In the genomic region with DNA sequence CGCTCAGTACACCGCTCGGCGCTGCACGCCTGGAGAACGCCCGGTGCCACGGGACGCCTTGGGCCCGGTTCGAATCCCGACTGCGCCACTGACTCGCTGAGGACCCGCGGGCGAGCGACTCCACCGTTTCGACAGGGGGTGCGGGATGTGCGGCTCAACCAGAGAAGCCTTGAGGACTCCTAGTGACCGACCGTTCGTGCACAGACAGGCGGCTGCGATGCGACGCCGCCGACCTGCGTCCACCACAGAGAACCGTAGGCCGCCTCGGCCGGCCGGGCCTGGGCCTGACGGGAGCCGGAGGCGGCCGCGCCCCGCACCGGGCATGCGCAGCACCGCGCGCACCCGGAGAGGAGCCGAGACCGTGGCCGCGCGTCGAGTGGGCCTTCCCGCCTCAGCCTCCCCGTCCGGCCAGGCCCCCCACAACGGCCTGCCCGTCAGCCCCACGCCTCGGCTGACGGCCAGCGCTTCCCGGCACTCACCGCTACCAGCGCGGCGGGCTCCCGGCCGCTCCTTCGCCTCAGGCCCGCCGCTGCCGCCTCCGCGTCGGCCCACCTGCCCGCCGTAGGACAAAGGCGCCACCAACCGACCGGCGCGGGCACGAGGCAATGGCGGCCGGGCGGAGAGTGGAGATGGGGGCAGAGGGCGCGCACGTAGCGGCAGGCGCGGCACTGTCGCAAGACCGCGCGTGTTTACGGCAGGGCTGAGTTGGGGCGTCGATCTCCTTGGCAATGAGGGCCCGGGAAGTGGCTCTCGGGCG, we compare ENCODE assay signal across 1 cellular context.
TF ChIP-seq lines count a peak whose summit lies in the region.

A gene (minus strand): TSS at position 625 of the 757 bp plus-strand sequence. CDS start 10,538 bp downstream, outside the sequence.

TF ChIP-seq in K562, 482 proteins besides CTCF, POLR2A, EP300 and RAD21 (continued from another document and continues in another):
- TF ChIP-seq, protein P1, sequence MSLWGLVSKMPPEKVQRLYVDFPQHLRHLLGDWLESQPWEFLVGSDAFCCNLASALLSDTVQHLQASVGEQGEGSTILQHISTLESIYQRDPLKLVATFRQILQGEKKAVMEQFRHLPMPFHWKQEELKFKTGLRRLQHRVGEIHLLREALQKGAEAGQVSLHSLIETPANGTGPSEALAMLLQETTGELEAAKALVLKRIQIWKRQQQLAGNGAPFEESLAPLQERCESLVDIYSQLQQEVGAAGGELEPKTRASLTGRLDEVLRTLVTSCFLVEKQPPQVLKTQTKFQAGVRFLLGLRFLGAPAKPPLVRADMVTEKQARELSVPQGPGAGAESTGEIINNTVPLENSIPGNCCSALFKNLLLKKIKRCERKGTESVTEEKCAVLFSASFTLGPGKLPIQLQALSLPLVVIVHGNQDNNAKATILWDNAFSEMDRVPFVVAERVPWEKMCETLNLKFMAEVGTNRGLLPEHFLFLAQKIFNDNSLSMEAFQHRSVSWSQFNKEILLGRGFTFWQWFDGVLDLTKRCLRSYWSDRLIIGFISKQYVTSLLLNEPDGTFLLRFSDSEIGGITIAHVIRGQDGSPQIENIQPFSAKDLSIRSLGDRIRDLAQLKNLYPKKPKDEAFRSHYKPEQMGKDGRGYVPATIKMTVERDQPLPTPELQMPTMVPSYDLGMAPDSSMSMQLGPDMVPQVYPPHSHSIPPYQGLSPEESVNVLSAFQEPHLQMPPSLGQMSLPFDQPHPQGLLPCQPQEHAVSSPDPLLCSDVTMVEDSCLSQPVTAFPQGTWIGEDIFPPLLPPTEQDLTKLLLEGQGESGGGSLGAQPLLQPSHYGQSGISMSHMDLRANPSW (CRISPR knock-in tag; IDR thresholded peaks at IDR 0.05): peak; percentile 97; the same call in 1 of the 2 replicates
- TF ChIP-seq RB1 (IDR thresholded peaks at IDR 0.05; ENCODE audit: low read depth): peak; percentile 95
- no peak for TF ChIP-seq PTTG1 (tag; IDR thresholded peaks at IDR 0.05; ENCODE audit: low read depth)
- TF ChIP-seq MTF1 (CRISPR knock-in tag; IDR thresholded peaks at IDR 0.05; ENCODE audit: borderline replicate concordance): no peak
- peak; percentile 68 for TF ChIP-seq MEIS2 (IDR thresholded peaks at IDR 0.05; ENCODE audit: partially characterized antibody)
- 0 out of 2 replicates have a peak, but pooled peaks have one; percentile 54 for TF ChIP-seq MED1 (CRISPR knock-in tag; IDR thresholded peaks at IDR 0.05; ENCODE audit: borderline replicate concordance)
- no peak for TF ChIP-seq MTA1 (IDR thresholded peaks at IDR 0.05; ENCODE audit: borderline replicate concordance)
- TF ChIP-seq, protein P2, sequence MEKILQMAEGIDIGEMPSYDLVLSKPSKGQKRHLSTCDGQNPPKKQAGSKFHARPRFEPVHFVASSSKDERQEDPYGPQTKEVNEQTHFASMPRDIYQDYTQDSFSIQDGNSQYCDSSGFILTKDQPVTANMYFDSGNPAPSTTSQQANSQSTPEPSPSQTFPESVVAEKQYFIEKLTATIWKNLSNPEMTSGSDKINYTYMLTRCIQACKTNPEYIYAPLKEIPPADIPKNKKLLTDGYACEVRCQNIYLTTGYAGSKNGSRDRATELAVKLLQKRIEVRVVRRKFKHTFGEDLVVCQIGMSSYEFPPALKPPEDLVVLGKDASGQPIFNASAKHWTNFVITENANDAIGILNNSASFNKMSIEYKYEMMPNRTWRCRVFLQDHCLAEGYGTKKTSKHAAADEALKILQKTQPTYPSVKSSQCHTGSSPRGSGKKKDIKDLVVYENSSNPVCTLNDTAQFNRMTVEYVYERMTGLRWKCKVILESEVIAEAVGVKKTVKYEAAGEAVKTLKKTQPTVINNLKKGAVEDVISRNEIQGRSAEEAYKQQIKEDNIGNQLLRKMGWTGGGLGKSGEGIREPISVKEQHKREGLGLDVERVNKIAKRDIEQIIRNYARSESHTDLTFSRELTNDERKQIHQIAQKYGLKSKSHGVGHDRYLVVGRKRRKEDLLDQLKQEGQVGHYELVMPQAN (IDR thresholded peaks at IDR 0.05; ENCODE audit: borderline replicate concordance): peak; percentile 78; the same call in 1 of the 2 replicates
- no peak for TF ChIP-seq CHCHD3 (CRISPR knock-in tag; IDR thresholded peaks at IDR 0.05)
- TF ChIP-seq PHF8 (IDR thresholded peaks at IDR 0.05; ENCODE audit: borderline replicate concordance, low read length): peak; percentile 99; the same call in 1 of the 2 replicates
- TF ChIP-seq, protein P3, sequence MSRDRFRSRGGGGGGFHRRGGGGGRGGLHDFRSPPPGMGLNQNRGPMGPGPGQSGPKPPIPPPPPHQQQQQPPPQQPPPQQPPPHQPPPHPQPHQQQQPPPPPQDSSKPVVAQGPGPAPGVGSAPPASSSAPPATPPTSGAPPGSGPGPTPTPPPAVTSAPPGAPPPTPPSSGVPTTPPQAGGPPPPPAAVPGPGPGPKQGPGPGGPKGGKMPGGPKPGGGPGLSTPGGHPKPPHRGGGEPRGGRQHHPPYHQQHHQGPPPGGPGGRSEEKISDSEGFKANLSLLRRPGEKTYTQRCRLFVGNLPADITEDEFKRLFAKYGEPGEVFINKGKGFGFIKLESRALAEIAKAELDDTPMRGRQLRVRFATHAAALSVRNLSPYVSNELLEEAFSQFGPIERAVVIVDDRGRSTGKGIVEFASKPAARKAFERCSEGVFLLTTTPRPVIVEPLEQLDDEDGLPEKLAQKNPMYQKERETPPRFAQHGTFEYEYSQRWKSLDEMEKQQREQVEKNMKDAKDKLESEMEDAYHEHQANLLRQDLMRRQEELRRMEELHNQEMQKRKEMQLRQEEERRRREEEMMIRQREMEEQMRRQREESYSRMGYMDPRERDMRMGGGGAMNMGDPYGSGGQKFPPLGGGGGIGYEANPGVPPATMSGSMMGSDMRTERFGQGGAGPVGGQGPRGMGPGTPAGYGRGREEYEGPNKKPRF (IDR thresholded peaks at IDR 0.05; ENCODE audit: low read depth, low read length): no peak
- peak; percentile 95; the same call in 1 of the 2 replicates for TF ChIP-seq ILF3 (IDR thresholded peaks at IDR 0.05; ENCODE audit: borderline replicate concordance)
- TF ChIP-seq, protein P4, sequence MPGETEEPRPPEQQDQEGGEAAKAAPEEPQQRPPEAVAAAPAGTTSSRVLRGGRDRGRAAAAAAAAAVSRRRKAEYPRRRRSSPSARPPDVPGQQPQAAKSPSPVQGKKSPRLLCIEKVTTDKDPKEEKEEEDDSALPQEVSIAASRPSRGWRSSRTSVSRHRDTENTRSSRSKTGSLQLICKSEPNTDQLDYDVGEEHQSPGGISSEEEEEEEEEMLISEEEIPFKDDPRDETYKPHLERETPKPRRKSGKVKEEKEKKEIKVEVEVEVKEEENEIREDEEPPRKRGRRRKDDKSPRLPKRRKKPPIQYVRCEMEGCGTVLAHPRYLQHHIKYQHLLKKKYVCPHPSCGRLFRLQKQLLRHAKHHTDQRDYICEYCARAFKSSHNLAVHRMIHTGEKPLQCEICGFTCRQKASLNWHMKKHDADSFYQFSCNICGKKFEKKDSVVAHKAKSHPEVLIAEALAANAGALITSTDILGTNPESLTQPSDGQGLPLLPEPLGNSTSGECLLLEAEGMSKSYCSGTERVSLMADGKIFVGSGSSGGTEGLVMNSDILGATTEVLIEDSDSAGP (CRISPR knock-in tag; IDR thresholded peaks at IDR 0.05): no peak
- TF ChIP-seq, protein P5, sequence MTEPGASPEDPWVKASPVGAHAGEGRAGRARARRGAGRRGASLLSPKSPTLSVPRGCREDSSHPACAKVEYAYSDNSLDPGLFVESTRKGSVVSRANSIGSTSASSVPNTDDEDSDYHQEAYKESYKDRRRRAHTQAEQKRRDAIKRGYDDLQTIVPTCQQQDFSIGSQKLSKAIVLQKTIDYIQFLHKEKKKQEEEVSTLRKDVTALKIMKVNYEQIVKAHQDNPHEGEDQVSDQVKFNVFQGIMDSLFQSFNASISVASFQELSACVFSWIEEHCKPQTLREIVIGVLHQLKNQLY (CRISPR knock-in tag; conservative IDR thresholded peaks at IDR 0.05): no peak
- TF ChIP-seq ZEB2 (IDR thresholded peaks at IDR 0.05): no peak
- TF ChIP-seq, protein P6, sequence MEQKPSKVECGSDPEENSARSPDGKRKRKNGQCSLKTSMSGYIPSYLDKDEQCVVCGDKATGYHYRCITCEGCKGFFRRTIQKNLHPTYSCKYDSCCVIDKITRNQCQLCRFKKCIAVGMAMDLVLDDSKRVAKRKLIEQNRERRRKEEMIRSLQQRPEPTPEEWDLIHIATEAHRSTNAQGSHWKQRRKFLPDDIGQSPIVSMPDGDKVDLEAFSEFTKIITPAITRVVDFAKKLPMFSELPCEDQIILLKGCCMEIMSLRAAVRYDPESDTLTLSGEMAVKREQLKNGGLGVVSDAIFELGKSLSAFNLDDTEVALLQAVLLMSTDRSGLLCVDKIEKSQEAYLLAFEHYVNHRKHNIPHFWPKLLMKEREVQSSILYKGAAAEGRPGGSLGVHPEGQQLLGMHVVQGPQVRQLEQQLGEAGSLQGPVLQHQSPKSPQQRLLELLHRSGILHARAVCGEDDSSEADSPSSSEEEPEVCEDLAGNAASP (IDR thresholded peaks at IDR 0.05): no peak
- TF ChIP-seq, protein P7, sequence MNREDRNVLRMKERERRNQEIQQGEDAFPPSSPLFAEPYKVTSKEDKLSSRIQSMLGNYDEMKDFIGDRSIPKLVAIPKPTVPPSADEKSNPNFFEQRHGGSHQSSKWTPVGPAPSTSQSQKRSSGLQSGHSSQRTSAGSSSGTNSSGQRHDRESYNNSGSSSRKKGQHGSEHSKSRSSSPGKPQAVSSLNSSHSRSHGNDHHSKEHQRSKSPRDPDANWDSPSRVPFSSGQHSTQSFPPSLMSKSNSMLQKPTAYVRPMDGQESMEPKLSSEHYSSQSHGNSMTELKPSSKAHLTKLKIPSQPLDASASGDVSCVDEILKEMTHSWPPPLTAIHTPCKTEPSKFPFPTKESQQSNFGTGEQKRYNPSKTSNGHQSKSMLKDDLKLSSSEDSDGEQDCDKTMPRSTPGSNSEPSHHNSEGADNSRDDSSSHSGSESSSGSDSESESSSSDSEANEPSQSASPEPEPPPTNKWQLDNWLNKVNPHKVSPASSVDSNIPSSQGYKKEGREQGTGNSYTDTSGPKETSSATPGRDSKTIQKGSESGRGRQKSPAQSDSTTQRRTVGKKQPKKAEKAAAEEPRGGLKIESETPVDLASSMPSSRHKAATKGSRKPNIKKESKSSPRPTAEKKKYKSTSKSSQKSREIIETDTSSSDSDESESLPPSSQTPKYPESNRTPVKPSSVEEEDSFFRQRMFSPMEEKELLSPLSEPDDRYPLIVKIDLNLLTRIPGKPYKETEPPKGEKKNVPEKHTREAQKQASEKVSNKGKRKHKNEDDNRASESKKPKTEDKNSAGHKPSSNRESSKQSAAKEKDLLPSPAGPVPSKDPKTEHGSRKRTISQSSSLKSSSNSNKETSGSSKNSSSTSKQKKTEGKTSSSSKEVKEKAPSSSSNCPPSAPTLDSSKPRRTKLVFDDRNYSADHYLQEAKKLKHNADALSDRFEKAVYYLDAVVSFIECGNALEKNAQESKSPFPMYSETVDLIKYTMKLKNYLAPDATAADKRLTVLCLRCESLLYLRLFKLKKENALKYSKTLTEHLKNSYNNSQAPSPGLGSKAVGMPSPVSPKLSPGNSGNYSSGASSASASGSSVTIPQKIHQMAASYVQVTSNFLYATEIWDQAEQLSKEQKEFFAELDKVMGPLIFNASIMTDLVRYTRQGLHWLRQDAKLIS (CRISPR knock-in tag; IDR thresholded peaks at IDR 0.05): peak; percentile 90
- no peak for TF ChIP-seq CBX8 (IDR thresholded peaks at IDR 0.05; ENCODE audit: borderline replicate concordance, extremely low read depth, low read depth, low read length, poor library complexity, severe bottlenecking)
- TF ChIP-seq STAG1 (CRISPR knock-in tag; IDR thresholded peaks at IDR 0.05; ENCODE audit: borderline replicate concordance): peak; percentile 43
- TF ChIP-seq, protein P8, sequence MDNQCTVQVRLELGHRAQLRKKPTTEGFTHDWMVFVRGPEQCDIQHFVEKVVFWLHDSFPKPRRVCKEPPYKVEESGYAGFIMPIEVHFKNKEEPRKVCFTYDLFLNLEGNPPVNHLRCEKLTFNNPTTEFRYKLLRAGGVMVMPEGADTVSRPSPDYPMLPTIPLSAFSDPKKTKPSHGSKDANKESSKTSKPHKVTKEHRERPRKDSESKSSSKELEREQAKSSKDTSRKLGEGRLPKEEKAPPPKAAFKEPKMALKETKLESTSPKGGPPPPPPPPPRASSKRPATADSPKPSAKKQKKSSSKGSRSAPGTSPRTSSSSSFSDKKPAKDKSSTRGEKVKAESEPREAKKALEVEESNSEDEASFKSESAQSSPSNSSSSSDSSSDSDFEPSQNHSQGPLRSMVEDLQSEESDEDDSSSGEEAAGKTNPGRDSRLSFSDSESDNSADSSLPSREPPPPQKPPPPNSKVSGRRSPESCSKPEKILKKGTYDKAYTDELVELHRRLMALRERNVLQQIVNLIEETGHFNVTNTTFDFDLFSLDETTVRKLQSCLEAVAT (IDR thresholded peaks at IDR 0.05): peak in 1 of 2 experiments; percentile 65; a peak in 1 of 4 replicates
- peak; percentile 69 for TF ChIP-seq PML (IDR thresholded peaks at IDR 0.05; ENCODE audit: low read length)
- TF ChIP-seq, protein P9, sequence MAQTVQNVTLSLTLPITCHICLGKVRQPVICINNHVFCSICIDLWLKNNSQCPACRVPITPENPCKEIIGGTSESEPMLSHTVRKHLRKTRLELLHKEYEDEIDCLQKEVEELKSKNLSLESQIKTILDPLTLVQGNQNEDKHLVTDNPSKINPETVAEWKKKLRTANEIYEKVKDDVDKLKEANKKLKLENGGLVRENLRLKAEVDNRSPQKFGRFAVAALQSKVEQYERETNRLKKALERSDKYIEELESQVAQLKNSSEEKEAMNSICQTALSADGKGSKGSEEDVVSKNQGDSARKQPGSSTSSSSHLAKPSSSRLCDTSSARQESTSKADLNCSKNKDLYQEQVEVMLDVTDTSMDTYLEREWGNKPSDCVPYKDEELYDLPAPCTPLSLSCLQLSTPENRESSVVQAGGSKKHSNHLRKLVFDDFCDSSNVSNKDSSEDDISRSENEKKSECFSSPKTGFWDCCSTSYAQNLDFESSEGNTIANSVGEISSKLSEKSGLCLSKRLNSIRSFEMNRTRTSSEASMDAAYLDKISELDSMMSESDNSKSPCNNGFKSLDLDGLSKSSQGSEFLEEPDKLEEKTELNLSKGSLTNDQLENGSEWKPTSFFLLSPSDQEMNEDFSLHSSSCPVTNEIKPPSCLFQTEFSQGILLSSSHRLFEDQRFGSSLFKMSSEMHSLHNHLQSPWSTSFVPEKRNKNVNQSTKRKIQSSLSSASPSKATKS (CRISPR knock-in tag; IDR thresholded peaks at IDR 0.05): no peak
- no peak for TF ChIP-seq CREBBP (IDR thresholded peaks at IDR 0.05; ENCODE audit: low read depth, low read length)
- peak; percentile 76; the same call in 1 of the 2 replicates for TF ChIP-seq DMBX1 (CRISPR knock-in tag; IDR thresholded peaks at IDR 0.05; ENCODE audit: borderline replicate concordance)
- TF ChIP-seq NRF1 (conservative IDR thresholded peaks at IDR 0.05 in 1 of 2, IDR thresholded peaks at IDR 0.05 in 1 of 2): peak; percentile 94 to 95
- TF ChIP-seq NFE2 (IDR thresholded peaks at IDR 0.05; ENCODE audit: low read depth): no peak
- peak; percentile 60 for TF ChIP-seq JUND (IDR thresholded peaks at IDR 0.05; ENCODE audit: borderline replicate concordance, low read depth, low read length)
- TF ChIP-seq JUND (tag; IDR thresholded peaks at IDR 0.05; ENCODE audit: borderline replicate concordance, low read depth, low read length): no peak; the same call in 2 of the 3 replicates
- peak; percentile 71; the same call in 1 of the 2 replicates for TF ChIP-seq KLF1 (tag; IDR thresholded peaks at IDR 0.05)
- TF ChIP-seq ZBTB17 (CRISPR knock-in tag; IDR thresholded peaks at IDR 0.05): peak; percentile 63; the same call in 1 of the 2 replicates
- no peak for TF ChIP-seq HIVEP1 (CRISPR knock-in tag; IDR thresholded peaks at IDR 0.05)
- TF ChIP-seq NEUROD1 (IDR thresholded peaks at IDR 0.05; ENCODE audit: borderline replicate concordance, low read depth, low read length, partially characterized antibody): peak; percentile 42
- 0 out of 2 replicates have a peak, but pooled peaks have one; percentile 38 for TF ChIP-seq FOSL1 (tag; conservative IDR thresholded peaks at IDR 0.05)
- TF ChIP-seq XRCC3 (IDR thresholded peaks at IDR 0.05): no peak
